In the genomic region with DNA sequence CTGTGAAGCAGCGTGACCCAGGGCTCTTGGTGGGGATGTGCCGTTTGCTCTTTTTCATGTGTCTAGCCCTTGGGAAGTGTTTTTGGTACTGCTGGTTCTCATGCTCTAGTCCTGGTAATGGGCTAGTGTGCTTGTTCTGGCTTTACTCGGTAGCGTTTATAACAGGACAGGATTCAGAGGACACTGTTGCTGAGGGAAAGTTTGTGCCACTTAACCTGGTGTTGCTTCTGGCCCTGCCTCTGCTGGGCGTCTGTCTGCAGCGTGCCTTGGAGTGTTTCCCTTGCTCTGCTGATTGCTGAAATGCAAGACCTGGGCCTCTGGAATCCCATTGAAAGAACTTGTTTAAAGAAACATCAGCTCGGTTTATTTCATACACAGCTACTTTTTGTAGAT, we compare ENCODE assay signal across 9 cellular contexts. TPM values are rescaled to one million over a fixed set of nuclear protein-coding genes. Genes with fewer than 3 reads are reported as not detected.
DNase-seq lines count a peak whose midpoint lies in the region; ATAC-seq, FAIRE-seq and TF ChIP-seq lines count a peak whose summit lies in the region.
"Had no signal": no experiment of that assay in that cellular context is flagged by ENCODE, and none has a peak within 500 bp of the region (broad histone marks: within the 10 kb centered on the region; RNA-seq: fewer than 3 reads in every experiment).

No MANE protein-coding gene starts in this region.

- H2BK15ac ChIP-seq in mesendoderm (replicated peaks; ENCODE audit: low read depth), result no peak overlapping the region

- peak overlapping the region; percentile 42 for H3K27ac ChIP-seq in brain microvascular endothelial cell
- peak overlapping the region; percentile 66 for H3K27ac ChIP-seq in mesendoderm (ENCODE audit: low read depth, low read length)

- no peak overlapping the region for H4K5ac ChIP-seq in mesendoderm (ENCODE audit: low read length)

- ATAC-seq in GM19324 (IDR thresholded peaks at IDR 0.05; ENCODE audit: low FRiP score, unreplicated experiment), result no peak

- H3K4me1 ChIP-seq in mesendoderm (ENCODE audit: control insufficient read depth, low read depth, low read length), result peaks cover 7% of the 10 kb centered on the region

- no peak for TF ChIP-seq CTCF in brain microvascular endothelial cell (IDR thresholded peaks at IDR 0.05; ENCODE audit: low read depth, low read length, missing control alignments)

- no peak overlapping the region for H2BK120ac ChIP-seq in mesendoderm (ENCODE audit: low read depth, low read length)

- FAIRE-seq in G401.6 (lab: Jason Lieb, UNC), result peak; percentile 93

- H3K27me3 ChIP-seq in brain microvascular endothelial cell (replicated peaks) (no peaks in the 10 kb centered on the region), mesendoderm (ENCODE audit: insufficient read depth, low read length, poor library complexity) (no peaks in the 10 kb centered on the region)

- DNase-seq in HK-2 (ENCODE audit: unreplicated experiment) (peak; percentile 31), brain microvascular endothelial cell (peak; percentile 29), mesendoderm (peak; percentile 77), NCI-H526 treated with DMSO at 0.1 percent for 48 hours (lab: John Stamatoyannopoulos, UW) (no peak), NCI-H69 (lab: John Stamatoyannopoulos, UW) (no peak), hypothalamus (lab: John Stamatoyannopoulos, UW) (no peak)
- DNase-seq: effector CD8-positive, alpha-beta T cell had no signal

- no peaks in the 10 kb centered on the region for H3K79me2 ChIP-seq in mesendoderm (ENCODE audit: control insufficient read depth, insufficient read depth, low read length)

- in situ Hi-C loops in brain microvascular endothelial cell (cut with HindIII; ENCODE audit: low pct_ligation_motif_present, low sequenced_read_pairs), result no loop called here

- no peak overlapping the region for H3K23ac ChIP-seq in mesendoderm (ENCODE audit: low read length)

- peak overlapping the region; percentile 17 for H2BK5ac ChIP-seq in mesendoderm (ENCODE audit: low read length)

- no peak overlapping the region for H3K4ac ChIP-seq in mesendoderm (ENCODE audit: low read depth, low read length)

- peak overlapping the region; percentile 65 for H3K56ac ChIP-seq in mesendoderm (ENCODE audit: low read length)

- H3K18ac ChIP-seq in mesendoderm (ENCODE audit: low read length), result peak overlapping the region; percentile 19

- no peak overlapping the region for H3K9ac ChIP-seq in mesendoderm (ENCODE audit: low read length)

- WGBS in mesendoderm (ENCODE audit: extremely low coverage, insufficient coverage, low lambda C conversion rate), result no CpG with 5 or more reads among the region's 7 CpGs

- H4K8ac ChIP-seq in mesendoderm (ENCODE audit: low read depth, low read length), result no peak overlapping the region

- no peak overlapping the region for H3K4me3 ChIP-seq in brain microvascular endothelial cell (ENCODE audit: low read depth, low read length)
- no peak overlapping the region for H3K4me3 ChIP-seq in mesendoderm (ENCODE audit: low read length)

- no peaks in the 10 kb centered on the region for H3K79me1 ChIP-seq in mesendoderm (ENCODE audit: low read length)

- H3K36me3 ChIP-seq in brain microvascular endothelial cell (replicated peaks) (no peaks in the 10 kb centered on the region), mesendoderm (ENCODE audit: control insufficient read depth, insufficient read depth, low read length) (no peaks in the 10 kb centered on the region)

- H2AK5ac ChIP-seq in mesendoderm (ENCODE audit: low read length), result no peak overlapping the region

- no peak overlapping the region for H3K4me2 ChIP-seq in mesendoderm (ENCODE audit: low read length)

RNA-seq across cellular contexts. Expression of gene INPP5A, which starts 35.0 kb away (rescaled TPM):
- 17.5 TPM for polyA plus RNA-seq in mesendoderm (2013, experiment 1 of 2)
- polyA plus RNA-seq in mesendoderm (2013, experiment 2 of 2), result 18.1 TPM

Comparison
In these comparisons a context has a peak if more than half of its experiments do, and no peak if none do; other contexts are left out.
1. DNase-seq: peak in HK-2 (single experiment), brain microvascular endothelial cell (single experiment) and mesendoderm (single experiment); none in NCI-H526 treated with DMSO at 0.1 percent for 48 hours (single experiment), NCI-H69 (single experiment) and hypothalamus (0 of 51).